ENCODE assay signal across 9 cellular contexts in genomic region chr9:124450241-124450924, GRCh38. TPM values are rescaled to one million over a fixed set of nuclear protein-coding genes. Genes with fewer than 3 reads are reported as not detected.
DNase-seq lines count a peak whose midpoint lies in the region; ATAC-seq and TF ChIP-seq lines count a peak whose summit lies in the region.
"Had no signal": no experiment of that assay in that cellular context is flagged by ENCODE, and none has a peak within 500 bp of the region (broad histone marks: within the 10 kb centered on the region; RNA-seq: fewer than 3 reads in every experiment).

A gene with protein sequence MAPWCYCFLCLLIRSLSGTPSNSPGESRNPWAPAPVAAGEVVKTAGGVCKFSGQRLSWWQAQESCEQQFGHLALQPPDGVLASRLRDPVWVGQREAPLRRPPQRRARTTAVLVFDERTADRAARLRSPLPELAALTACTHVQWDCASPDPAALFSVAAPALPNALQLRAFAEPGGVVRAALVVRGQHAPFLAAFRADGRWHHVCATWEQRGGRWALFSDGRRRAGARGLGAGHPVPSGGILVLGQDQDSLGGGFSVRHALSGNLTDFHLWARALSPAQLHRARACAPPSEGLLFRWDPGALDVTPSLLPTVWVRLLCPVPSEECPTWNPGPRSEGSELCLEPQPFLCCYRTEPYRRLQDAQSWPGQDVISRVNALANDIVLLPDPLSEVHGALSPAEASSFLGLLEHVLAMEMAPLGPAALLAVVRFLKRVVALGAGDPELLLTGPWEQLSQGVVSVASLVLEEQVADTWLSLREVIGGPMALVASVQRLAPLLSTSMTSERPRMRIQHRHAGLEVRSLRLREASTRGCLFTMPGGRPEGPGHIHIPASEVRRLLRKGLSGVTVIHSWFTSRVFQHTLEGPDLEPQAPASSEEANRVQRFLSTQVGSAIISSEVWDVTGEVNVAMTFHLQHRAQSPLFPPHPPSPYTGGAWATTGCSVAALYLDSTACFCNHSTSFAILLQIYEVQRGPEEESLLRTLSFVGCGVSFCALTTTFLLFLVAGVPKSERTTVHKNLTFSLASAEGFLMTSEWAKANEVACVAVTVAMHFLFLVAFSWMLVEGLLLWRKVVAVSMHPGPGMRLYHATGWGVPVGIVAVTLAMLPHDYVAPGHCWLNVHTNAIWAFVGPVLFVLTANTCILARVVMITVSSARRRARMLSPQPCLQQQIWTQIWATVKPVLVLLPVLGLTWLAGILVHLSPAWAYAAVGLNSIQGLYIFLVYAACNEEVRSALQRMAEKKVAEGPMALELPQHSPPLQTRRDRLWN (plus strand): TSS chr9:124450451. CDS start chr9:124451667, 1,216 bp downstream.

- no peaks in the 10 kb centered on the region for H3K36me3 Mint-ChIP-seq in activated CD8-positive, alpha-beta memory T cell treated with anti-CD3 and anti-CD28 coated beads, Interleukin-2, amount 10 ng/mL, durations not matched to agents 7 days and 5 days

- in situ Hi-C loops in GM23248 (cut with MboI) (no loop called here), astrocyte of the spinal cord (cut with HindIII; ENCODE audit: low sequenced_read_pairs) (no loop called here)

- intact Hi-C loops in colonic mucosa (cut with DNase I): no loop called here

- H3K79me2 ChIP-seq in GM23248 (ENCODE audit: insufficient read depth): no peaks in the 10 kb centered on the region

- 6 to 8% methylated on average over 30 to 41 of the region's 41 CpGs for WGBS in GM23248 (ENCODE audit: low coverage in 1 of 2, low lambda C conversion rate in 2 of 2, missing lambda C conversion rate in 2 of 2), 2 experiments

- 0 out of 2 replicates have a peak within 1 kb of the TSS, but pooled peaks have one; percentile 55 for H2AFZ ChIP-seq in GM23248

- H4K20me1 ChIP-seq in GM23248 (ENCODE audit: insufficient read depth): no peaks in the 10 kb centered on the region

- H3K27ac Mint-ChIP-seq in activated CD8-positive, alpha-beta memory T cell treated with anti-CD3 and anti-CD28 coated beads, Interleukin-2, amount 10 ng/mL, durations not matched to agents 7 days and 5 days: no peak within 1 kb of the TSS
- H3K27ac Mint-ChIP-seq: T-helper 1 cell treated with Interleukin-12 subunit alpha and Interleukin-12 subunit beta and Interleukin-4 antibody, amounts not matched to agents 30 μg/mL and 1 μg/mL, for 36 hours had no signal

- H3K36me3 ChIP-seq in GM23248 (ENCODE audit: low read depth) (no peaks in the 10 kb centered on the region), colonic mucosa (no peaks in the 10 kb centered on the region)

- no peak within 1 kb of the TSS for H3K9ac ChIP-seq in GM23248
- no peak within 1 kb of the TSS for H3K9ac ChIP-seq in colonic mucosa (ENCODE audit: low read depth in 2 of 2, low read length in 2 of 2)

- H3K9me3 Mint-ChIP-seq in activated CD8-positive, alpha-beta memory T cell treated with anti-CD3 and anti-CD28 coated beads, Interleukin-2, amount 10 ng/mL, durations not matched to agents 7 days and 5 days (ENCODE audit: low read depth): no peaks in the 10 kb centered on the region
- H3K9me3 Mint-ChIP-seq: T-helper 1 cell treated with Interleukin-12 subunit alpha and Interleukin-12 subunit beta and Interleukin-4 antibody, amounts not matched to agents 30 μg/mL and 1 μg/mL, for 36 hours had no signal

- DNase-seq in AG04449 (ENCODE audit: low read depth, low spot score): no peak
- DNase-seq in GM23248: peak; percentile 62
- DNase-seq in astrocyte of the spinal cord (ENCODE audit: low read depth, low spot score): peak; percentile 9
- peak; percentile 26 for DNase-seq in kidney tubule cell (ENCODE audit: low spot score)
- DNase-seq in ureter (ENCODE audit: low spot score): no peak
- DNase-seq in colonic mucosa: no peak
- DNase-seq in DMS114 treated with DMSO at 0.1 percent for 48 hours (lab: John Stamatoyannopoulos, UW; ENCODE audit: unreplicated experiment): no peak
- DNase-seq in activated CD8-positive, alpha-beta memory T cell treated with anti-CD3 and anti-CD28 coated beads, Interleukin-2, amount 10 ng/mL, durations not matched to agents 7 days and 5 days: no peak

- H3K9me3 ChIP-seq in GM23248 (ENCODE audit: low read depth) (no peaks in the 10 kb centered on the region), colonic mucosa (no peaks in the 10 kb centered on the region)

- H3K4me2 ChIP-seq in GM23248 (ENCODE audit: unreplicated experiment): peak within 1 kb of the TSS; percentile 54

- CTCF ChIA-PET in AG04449 (lab: Yijun Ruan, JAX): interaction anchor here (1.4 to 1.7 kb wide), 3 partner anchors 10 to 33 kb away, joined by 3 to 12 read pairs (median 3); no protein-coding TSS in a partner anchor
- CTCF ChIA-PET in activated CD8-positive, alpha-beta memory T cell treated with anti-CD3 and anti-CD28 coated beads, Interleukin-2, amount 10 ng/mL, durations not matched to agents 7 days and 5 days (lab: Charles Lee): no interaction called here

- H3K27me3 Mint-ChIP-seq in activated CD8-positive, alpha-beta memory T cell treated with anti-CD3 and anti-CD28 coated beads, Interleukin-2, amount 10 ng/mL, durations not matched to agents 7 days and 5 days: peaks cover 37% of the 10 kb centered on the region

- H3K4me1 ChIP-seq in GM23248 (ENCODE audit: insufficient read depth) (0 out of 2 replicates have a peak, but pooled peaks cover 7% of the 10 kb centered on the region), colonic mucosa (no peaks in the 10 kb centered on the region)

- peaks cover 3% of the 10 kb centered on the region for H3K4me1 Mint-ChIP-seq in activated CD8-positive, alpha-beta memory T cell treated with anti-CD3 and anti-CD28 coated beads, Interleukin-2, amount 10 ng/mL, durations not matched to agents 7 days and 5 days

- H3K27ac ChIP-seq in GM23248 (no peak within 1 kb of the TSS), colonic mucosa (no peak within 1 kb of the TSS)

- no peaks in the 10 kb centered on the region for H3F3A ChIP-seq in GM23248 (ENCODE audit: insufficient read depth)

- H3K4me3 ChIP-seq in AG04449 (ENCODE audit: low read depth, low read length) (peak within 1 kb of the TSS; percentile 15; the same call in 1 of the 2 replicates), GM23248 (peak within 1 kb of the TSS; percentile 59), astrocyte of the spinal cord (ENCODE audit: low read depth, low read length) (no peak within 1 kb of the TSS), colonic mucosa (no peak within 1 kb of the TSS)

- ATAC-seq in activated CD8-positive, alpha-beta memory T cell treated with anti-CD3 and anti-CD28 coated beads, Interleukin-2, amount 10 ng/mL, durations not matched to agents 7 days and 5 days: no peak

- no peak for TF ChIP-seq CTCF in AG04449 (IDR thresholded peaks at IDR 0.05; ENCODE audit: insufficient read depth, low read length, missing control alignments)
- no peak for TF ChIP-seq CTCF in astrocyte of the spinal cord (IDR thresholded peaks at IDR 0.05; ENCODE audit: low read depth, low read length)
- TF ChIP-seq CTCF in colonic mucosa (IDR thresholded peaks at IDR 0.05): no peak

- no peak within 1 kb of the TSS for H3K4me3 Mint-ChIP-seq in activated CD8-positive, alpha-beta memory T cell treated with anti-CD3 and anti-CD28 coated beads, Interleukin-2, amount 10 ng/mL, durations not matched to agents 7 days and 5 days
- H3K4me3 Mint-ChIP-seq: T-helper 1 cell treated with Interleukin-12 subunit alpha and Interleukin-12 subunit beta and Interleukin-4 antibody, amounts not matched to agents 30 μg/mL and 1 μg/mL, for 36 hours had no signal

- H3K9me2 ChIP-seq in GM23248 (ENCODE audit: insufficient read depth): no peaks in the 10 kb centered on the region

- POLR2A ChIA-PET in AG04449 (lab: Yijun Ruan, JAX): no interaction called here

- H3K27me3 ChIP-seq in GM23248 (replicated peaks; ENCODE audit: insufficient read depth) (peaks cover 18% of the 10 kb centered on the region), colonic mucosa (peaks cover 33% of the 10 kb centered on the region)

RNA-seq across cellular contexts. Expression of the gene that starts here (rescaled TPM):
- not detected in 2 replicates for total RNA-seq in GM23248 (2014; rRNA removed; shearing (Covaris generic))
- not detected in 2 replicates for polyA plus RNA-seq in GM23248 (2016; fragmentation: Nextera tagmentation; extraction: Ambion mirVana)
- total RNA-seq in ureter (0.29 TPM), colonic mucosa (not detected)
- total RNA-seq in activated CD8-positive, alpha-beta memory T cell treated with anti-CD3 and anti-CD28 coated beads, Interleukin-2, amount 10 ng/mL, durations not matched to agents 7 days and 5 days: not detected

Comparison
In these comparisons a context has a peak if more than half of its experiments do, and no peak if none do; other contexts are left out.
1. Peak in DNase-seq, H3K4me3 ChIP-seq and H3K4me2 ChIP-seq in GM23248; RNA of the gene not detected or under 1 TPM.
2. DNase-seq: peak in astrocyte of the spinal cord (single experiment) and kidney tubule cell (single experiment); none in AG04449 (single experiment), ureter (single experiment), colonic mucosa (single experiment), DMS114 treated with DMSO at 0.1 percent for 48 hours (single experiment) and activated CD8-positive, alpha-beta memory T cell treated with anti-CD3 and anti-CD28 coated beads, Interleukin-2, amount 10 ng/mL, durations not matched to agents 7 days and 5 days (single experiment).